Comparison of ENCODE assay signal across 11 cellular contexts in the genomic region with DNA sequence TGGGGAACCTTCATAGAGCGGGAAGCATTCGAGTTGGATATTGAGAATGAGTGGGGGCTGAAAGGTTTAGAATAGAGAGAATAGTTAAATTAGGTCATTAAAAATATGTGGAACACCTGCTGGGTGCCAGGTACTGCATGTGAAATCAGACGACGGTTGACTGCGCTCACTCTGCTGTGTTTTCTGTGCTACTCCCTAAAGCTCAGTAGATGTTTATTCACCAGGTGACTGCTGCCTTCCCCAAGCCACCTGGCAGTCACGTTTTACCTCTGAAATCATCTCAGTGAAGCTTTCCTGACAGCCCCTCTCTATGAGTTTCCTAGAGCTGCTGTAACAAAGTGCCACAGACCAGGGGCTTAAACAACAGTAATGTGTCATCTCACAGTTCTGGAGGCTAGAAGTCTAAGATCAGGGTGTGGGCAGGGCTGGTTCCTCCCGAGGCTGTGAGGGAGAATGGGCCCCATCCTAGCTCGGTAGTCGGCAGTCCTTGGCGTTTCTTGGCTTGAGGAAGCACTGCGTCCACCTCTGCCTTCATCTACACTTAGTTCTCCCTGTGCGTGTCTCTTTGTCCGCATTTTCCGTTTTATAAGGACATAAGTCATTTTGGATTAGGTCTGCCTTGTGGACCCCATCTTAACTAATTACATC. TPM values are rescaled to one million over a fixed set of nuclear protein-coding genes. Genes with fewer than 3 reads are reported as not detected.
DNase-seq lines count a peak whose midpoint lies in the region; TF ChIP-seq lines count a peak whose summit lies in the region.
"Had no signal": no experiment of that assay in that cellular context is flagged by ENCODE, and none has a peak within 500 bp of the region (broad histone marks: within the 10 kb centered on the region; RNA-seq: fewer than 3 reads in every experiment).

No MANE protein-coding gene starts in this region.

- H3K4me3 ChIP-seq in duodenal mucosa (ENCODE audit: low read depth in 1 of 2, low read length in 2 of 2) (peak overlapping the region in 1 of 2 donors; percentile 4), mucosa of rectum (ENCODE audit: low read length in 2 of 2) (peak overlapping the region in 1 of 2 donors; percentile 46), testis (no peak overlapping the region)

- H3K9ac ChIP-seq in duodenal mucosa (ENCODE audit: low read depth in 1 of 2, low read length in 2 of 2) = peak overlapping the region in 1 of 2 donors; percentile 2
- no peak overlapping the region for H3K9ac ChIP-seq in mucosa of rectum (ENCODE audit: low read depth in 1 of 2, low read length in 2 of 2)

- no peak for TF ChIP-seq CTCF in testis (IDR thresholded peaks at IDR 0.05)

- intact Hi-C loops in testis (cut with DNase I; ENCODE audit: low total_unique reads) = no loop called here
- intact Hi-C loops in activated CD4-positive, alpha-beta memory T cell treated with anti-CD3 and anti-CD28 coated beads for 36 hours (cut with micrococcal nuclease) = no loop called here

- peak; percentile 20 for DNase-seq in NCI-H146 (lab: John Stamatoyannopoulos, UW)
- no peak for DNase-seq in NCI-H146 treated with DMSO at 0.1 percent for 48 hours (lab: John Stamatoyannopoulos, UW; ENCODE audit: unreplicated experiment)
- no peak for DNase-seq in testis
- DNase-seq in activated CD4-positive, alpha-beta memory T cell treated with anti-CD3 and anti-CD28 coated beads for 36 hours = no peak
- DNase-seq in stimulated activated CD4-positive, alpha-beta T cell treated with anti-CD3 and anti-CD28 coated beads, Interleukin-4, amount 100 ng/mL, for 4 hours = no peak
- no peak for DNase-seq in inferior parietal cortex (ENCODE audit: extremely low spot score)
- DNase-seq: activated CD4-positive, alpha-beta T cell treated with anti-CD3 and anti-CD28 coated beads, Interleukin-2, amount 50 U/mL, for 48 hours; NCI-H2171 had no signal

- WGBS in testis, 2 donors = 56 to 57% methylated on average over 14 of the region's 14 CpGs

- H3K27me3 Mint-ChIP-seq in activated CD4-positive, alpha-beta memory T cell treated with anti-CD3 and anti-CD28 coated beads for 36 hours = no peaks in the 10 kb centered on the region

- peaks cover 55 to 65% of the 10 kb centered on the region in 2 donors for H3K4me1 ChIP-seq in duodenal mucosa (ENCODE audit: control insufficient read depth in 1 of 2, insufficient read depth in 2 of 2, low read length in 2 of 2)
- peaks cover 22 to 41% of the 10 kb centered on the region in 2 donors for H3K4me1 ChIP-seq in mucosa of rectum (ENCODE audit: control insufficient read depth in 2 of 2, insufficient read depth in 2 of 2, low read length in 2 of 2)
- peaks cover 59% of the 10 kb centered on the region for H3K4me1 ChIP-seq in testis

- H3K4me1 Mint-ChIP-seq in activated CD4-positive, alpha-beta memory T cell treated with anti-CD3 and anti-CD28 coated beads for 36 hours (ENCODE audit: low read depth) = peaks cover 62% of the 10 kb centered on the region

- no peaks in the 10 kb centered on the region for H3K36me3 Mint-ChIP-seq in activated CD4-positive, alpha-beta memory T cell treated with anti-CD3 and anti-CD28 coated beads for 36 hours

- H3K27me3 ChIP-seq in duodenal mucosa (ENCODE audit: control insufficient read depth in 1 of 2, insufficient read depth in 2 of 2, low read length in 2 of 2) (no peaks in the 10 kb centered on the region), mucosa of rectum (ENCODE audit: control insufficient read depth in 2 of 2, insufficient read depth in 2 of 2, low read length in 2 of 2) (no peaks in the 10 kb centered on the region), testis (no peaks in the 10 kb centered on the region)

- H3K9me3 Mint-ChIP-seq in activated CD4-positive, alpha-beta memory T cell treated with anti-CD3 and anti-CD28 coated beads for 36 hours = no peaks in the 10 kb centered on the region

- no peak for TF ChIP-seq POLR2A in testis (IDR thresholded peaks at IDR 0.05)

- H3K36me3 ChIP-seq in duodenal mucosa (ENCODE audit: control insufficient read depth in 1 of 2, insufficient read depth in 2 of 2, low read length in 2 of 2) (no peaks in the 10 kb centered on the region), mucosa of rectum (ENCODE audit: control insufficient read depth in 2 of 2, insufficient read depth in 2 of 2, low read length in 2 of 2) (peaks cover 0 to 3% of the 10 kb centered on the region in 2 donors), testis (ENCODE audit: low read depth, missing control alignments) (no peaks in the 10 kb centered on the region)

- H3K27ac Mint-ChIP-seq in activated CD4-positive, alpha-beta memory T cell treated with anti-CD3 and anti-CD28 coated beads for 36 hours = no peak overlapping the region

- H3K9me3 ChIP-seq in duodenal mucosa (ENCODE audit: control insufficient read depth in 1 of 2, low read length in 2 of 2) (no peaks in the 10 kb centered on the region), mucosa of rectum (ENCODE audit: control insufficient read depth in 2 of 2, low read length in 2 of 2) (no peaks in the 10 kb centered on the region), testis (no peaks in the 10 kb centered on the region)

- H3K27ac ChIP-seq in duodenal mucosa (ENCODE audit: low read depth, low read length) (peak overlapping the region; percentile 62), mucosa of rectum (ENCODE audit: low read depth in 2 of 2, low read length in 2 of 2) (peak overlapping the region; percentile 29 to 49), testis (peak overlapping the region; percentile 14 to 68)
- H3K27ac ChIP-seq: 22Rv1 had no signal

- H3K4me3 Mint-ChIP-seq in activated CD4-positive, alpha-beta memory T cell treated with anti-CD3 and anti-CD28 coated beads for 36 hours = no peak overlapping the region

- POLR2A ChIA-PET in activated CD4-positive, alpha-beta memory T cell treated with anti-CD3 and anti-CD28 coated beads for 36 hours (lab: Charles Lee) = no interaction called here

- CTCF ChIA-PET in activated CD4-positive, alpha-beta memory T cell treated with anti-CD3 and anti-CD28 coated beads for 36 hours (lab: Charles Lee) = no interaction called here

RNA-seq across cellular contexts. Expression of a gene that starts 25.3 kb away (rescaled TPM):
- 100 to 1,000 TPM; 318 to 355 TPM for total RNA-seq in testis
- polyA plus RNA-seq in testis (ENCODE audit: insufficient read depth, low read depth, low replicate concordance) = 233 TPM
- 100 to 1,000 TPM; 212 TPM for total RNA-seq in activated CD4-positive, alpha-beta memory T cell treated with anti-CD3 and anti-CD28 coated beads for 36 hours
